ENCODE assay signal across 21 cellular contexts in the genomic region with DNA sequence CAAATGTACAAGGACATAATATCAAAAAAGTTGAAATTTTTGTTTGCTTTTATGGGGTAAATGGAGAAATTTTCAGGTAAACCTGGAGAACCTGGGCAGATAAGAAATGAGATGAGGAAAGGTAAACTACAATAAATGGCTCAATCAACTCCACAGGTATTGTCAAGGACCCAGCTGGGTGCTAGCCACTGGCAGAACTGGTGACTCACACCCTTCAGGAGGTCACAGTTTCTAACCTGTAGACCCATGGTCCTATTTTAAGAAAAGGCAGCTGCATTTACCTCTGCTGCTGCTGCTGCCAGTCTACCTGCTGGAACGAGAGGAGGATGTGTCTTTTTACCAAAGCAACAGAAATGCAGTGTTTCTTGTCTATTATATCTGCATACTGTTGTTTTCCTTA.
A peak's percentile ranks its signal among the peaks of the same experiment; 100 is the strongest.
DNase-seq lines count a peak whose midpoint lies in the region; ATAC-seq and TF ChIP-seq lines count a peak whose summit lies in the region.
"Had no signal": no experiment of that assay in that cellular context is flagged by ENCODE, and none has a peak within 500 bp of the region (broad histone marks: within the 10 kb centered on the region; RNA-seq: fewer than 3 reads in every experiment).

No MANE protein-coding gene starts in this region.

- H3K4me3 Mint-ChIP-seq in endodermal cell = no peak overlapping the region
- H3K4me3 Mint-ChIP-seq: CD14-positive monocyte, IgD-negative memory B cell, memory B cell, type B pancreatic cell had no signal

- no peaks in the 10 kb centered on the region for H3K79me2 ChIP-seq in HCT116 (ENCODE audit: insufficient read depth, low read length)

- H3K36me3 ChIP-seq in HCT116 (ENCODE audit: control insufficient read depth in 1 of 2, insufficient read depth in 2 of 2, low read length in 2 of 2) (no peaks in the 10 kb centered on the region), endodermal cell (ENCODE audit: control insufficient read depth, insufficient read depth, low read length) (no peaks in the 10 kb centered on the region), thyroid gland (no peaks in the 10 kb centered on the region)

- 0 out of 2 replicates have a peak overlapping the region, but pooled peaks have one; percentile 5 for H3K4me2 ChIP-seq in HCT116 (ENCODE audit: low read length)

- CTCF ChIA-PET in HCT116 (lab: Charles Lee) = no interaction called here

- POLR2A ChIA-PET in HCT116 (lab: Charles Lee) = no interaction called here

- peaks cover 0 to 16% of the 10 kb centered on the region in 2 experiments; a peak in 2 of 4 replicates for H3K4me1 ChIP-seq in HCT116 (ENCODE audit: control insufficient read depth in 1 of 2, insufficient read depth in 2 of 2, low read length in 2 of 2)
- H3K4me1 ChIP-seq in endodermal cell (ENCODE audit: control insufficient read depth, insufficient read depth, low read length) = peaks cover 22% of the 10 kb centered on the region
- peaks cover 8 to 11% of the 10 kb centered on the region in 2 donors for H3K4me1 ChIP-seq in thyroid gland

- H3K4me3 ChIP-seq in HCT116 (replicated peaks in 1 of 2; ENCODE audit: low read depth in 1 of 2, low read length in 2 of 2) = no peak overlapping the region
- peak overlapping the region; percentile 6 for H3K4me3 ChIP-seq in endodermal cell (ENCODE audit: low read length)
- H3K4me3 ChIP-seq in thyroid gland (replicated peaks in 1 of 3) = no peak overlapping the region

- H3K27ac ChIP-seq in HCT116 (ENCODE audit: low read depth, low read length) (no peak overlapping the region), endodermal cell (ENCODE audit: low read depth, low read length) (no peak overlapping the region), thyroid gland (no peak overlapping the region)

- no peak for TF ChIP-seq POLR2A in HCT116 (IDR thresholded peaks at IDR 0.05; ENCODE audit: borderline replicate concordance, extremely low read depth, insufficient read depth, insufficient read length)
- TF ChIP-seq POLR2A in thyroid gland (IDR thresholded peaks at IDR 0.05) = no peak

- intact Hi-C loops in HCT116 (cut with micrococcal nuclease) (no loop called here), thyroid gland (cut with DNase I) (no loop called here)

- no peaks in the 10 kb centered on the region for H3K36me3 Mint-ChIP-seq in endodermal cell (ENCODE audit: low read depth)
- H3K36me3 Mint-ChIP-seq: CD14-positive monocyte, IgD-negative memory B cell, memory B cell, type B pancreatic cell had no signal

- peaks cover 31% of the 10 kb centered on the region for H3K4me1 Mint-ChIP-seq in endodermal cell
- H3K4me1 Mint-ChIP-seq: IgD-negative memory B cell, memory B cell had no signal

- H3K9me2 ChIP-seq in HCT116 (ENCODE audit: insufficient read depth) = no peaks in the 10 kb centered on the region

- H3K27me3 Mint-ChIP-seq in endodermal cell (ENCODE audit: insufficient read depth) = no peaks in the 10 kb centered on the region
- H3K27me3 Mint-ChIP-seq: IgD-negative memory B cell, memory B cell, type B pancreatic cell had no signal

- TF ChIP-seq CTCF in HCT116 (IDR thresholded peaks at IDR 0.05 in 2 of 3, conservative IDR thresholded peaks at IDR 0.05 in 1 of 3; ENCODE audit: borderline replicate concordance in 1 of 3, insufficient read depth in 1 of 3, low read depth in 2 of 3, low read length in 2 of 3) (no peak), endodermal cell (conservative IDR thresholded peaks at IDR 0.05) (no peak), thyroid gland (IDR thresholded peaks at IDR 0.05) (no peak)

- 29 to 33% methylated on average over 1 of the region's 1 CpG for WGBS in endodermal cell (ENCODE audit: insufficient coverage in 1 of 2, insufficient read length in 1 of 2), 2 experiments
- 33 to 56% methylated on average over 1 of the region's 1 CpG for WGBS in thyroid gland, 2 donors

- H3K9me3 ChIP-seq in HCT116 (ENCODE audit: control insufficient read depth in 1 of 2, insufficient read depth in 1 of 2, low read depth in 1 of 2, low read length in 2 of 2) (no peaks in the 10 kb centered on the region), endodermal cell (ENCODE audit: control insufficient read depth, low read length) (no peaks in the 10 kb centered on the region), thyroid gland (no peaks in the 10 kb centered on the region)

- peak overlapping the region; percentile 28 for H3K27ac Mint-ChIP-seq in endodermal cell
- H3K27ac Mint-ChIP-seq: CD14-positive monocyte, IgD-negative memory B cell, memory B cell, type B pancreatic cell had no signal

- BruUV-seq in HCT116 (replicated peaks; lab: Mats Ljungman, UMichigan) = no TSS peak

- no peak for ATAC-seq in HCT116
- ATAC-seq: Panc1, right cardiac atrium had no signal

- H4K20me1 ChIP-seq in HCT116 (ENCODE audit: insufficient read depth) = 0 out of 2 replicates have a peak, but pooled peaks cover 3% of the 10 kb centered on the region

- no peak for TF ChIP-seq RAD21 in HCT116 (IDR thresholded peaks at IDR 0.05; ENCODE audit: low read depth)

- H3K9ac ChIP-seq in HCT116 (ENCODE audit: low read length) = no peak overlapping the region
- no peak overlapping the region for H3K9ac ChIP-seq in endodermal cell (ENCODE audit: extremely low read depth, low read length, poor library complexity, severe bottlenecking)

- H3K27me3 ChIP-seq in HCT116 (ENCODE audit: insufficient read depth, low read length) (no peaks in the 10 kb centered on the region), endodermal cell (ENCODE audit: control insufficient read depth, insufficient read depth, low read length, poor library complexity, severe bottlenecking) (no peaks in the 10 kb centered on the region), thyroid gland (no peaks in the 10 kb centered on the region)

- no peak overlapping the region for H2AFZ ChIP-seq in HCT116 (ENCODE audit: low read depth, low read length, poor library complexity, severe bottlenecking)

- RAD21 ChIA-PET in HCT116 (lab: Charles Lee; ENCODE audit: low non-redundant PET in 1 of 2, low total read pairs in 2 of 2, uncharacterized antibody in 2 of 2, unreplicated experiment in 2 of 2) = no interaction called here

- DNase-seq in HCT116 (ENCODE audit: low read depth, low spot score) (no peak), NCI-H146 treated with DMSO at 0.1 percent for 48 hours (lab: John Stamatoyannopoulos, UW; ENCODE audit: unreplicated experiment) (peak; percentile 83), endodermal cell (peak; percentile 88), thyroid gland (peak; percentile 23 to 52), NCI-H226 (no peak), NCI-H524 treated with DMSO at 0.1 percent for 48 hours (lab: John Stamatoyannopoulos, UW) (no peak), hippocampal formation (lab: John Stamatoyannopoulos, UW) (no peak)
- DNase-seq: activated naive CD4-positive, alpha-beta T cell treated with anti-CD3 and anti-CD28 coated beads, Interleukin-2, amount 50 U/mL, for 16 hours; amniotic stem cell; effector CD4-positive, alpha-beta T cell; erythroblast; glutamatergic neuron; GOT3; posterior cingulate gyrus; right cardiac atrium; SIG-M5 had no signal

- H3K9me3 Mint-ChIP-seq in endodermal cell = peaks cover 1% of the 10 kb centered on the region
- H3K9me3 Mint-ChIP-seq: type B pancreatic cell had no signal

TF ChIP-seq in HCT116, 20 proteins besides CTCF, POLR2A, EP300 and RAD21 (continues in another document):
- TF ChIP-seq ZNF274 (IDR thresholded peaks at IDR 0.05; ENCODE audit: low read depth, low read length) = no peak
- TF ChIP-seq, protein P1, sequence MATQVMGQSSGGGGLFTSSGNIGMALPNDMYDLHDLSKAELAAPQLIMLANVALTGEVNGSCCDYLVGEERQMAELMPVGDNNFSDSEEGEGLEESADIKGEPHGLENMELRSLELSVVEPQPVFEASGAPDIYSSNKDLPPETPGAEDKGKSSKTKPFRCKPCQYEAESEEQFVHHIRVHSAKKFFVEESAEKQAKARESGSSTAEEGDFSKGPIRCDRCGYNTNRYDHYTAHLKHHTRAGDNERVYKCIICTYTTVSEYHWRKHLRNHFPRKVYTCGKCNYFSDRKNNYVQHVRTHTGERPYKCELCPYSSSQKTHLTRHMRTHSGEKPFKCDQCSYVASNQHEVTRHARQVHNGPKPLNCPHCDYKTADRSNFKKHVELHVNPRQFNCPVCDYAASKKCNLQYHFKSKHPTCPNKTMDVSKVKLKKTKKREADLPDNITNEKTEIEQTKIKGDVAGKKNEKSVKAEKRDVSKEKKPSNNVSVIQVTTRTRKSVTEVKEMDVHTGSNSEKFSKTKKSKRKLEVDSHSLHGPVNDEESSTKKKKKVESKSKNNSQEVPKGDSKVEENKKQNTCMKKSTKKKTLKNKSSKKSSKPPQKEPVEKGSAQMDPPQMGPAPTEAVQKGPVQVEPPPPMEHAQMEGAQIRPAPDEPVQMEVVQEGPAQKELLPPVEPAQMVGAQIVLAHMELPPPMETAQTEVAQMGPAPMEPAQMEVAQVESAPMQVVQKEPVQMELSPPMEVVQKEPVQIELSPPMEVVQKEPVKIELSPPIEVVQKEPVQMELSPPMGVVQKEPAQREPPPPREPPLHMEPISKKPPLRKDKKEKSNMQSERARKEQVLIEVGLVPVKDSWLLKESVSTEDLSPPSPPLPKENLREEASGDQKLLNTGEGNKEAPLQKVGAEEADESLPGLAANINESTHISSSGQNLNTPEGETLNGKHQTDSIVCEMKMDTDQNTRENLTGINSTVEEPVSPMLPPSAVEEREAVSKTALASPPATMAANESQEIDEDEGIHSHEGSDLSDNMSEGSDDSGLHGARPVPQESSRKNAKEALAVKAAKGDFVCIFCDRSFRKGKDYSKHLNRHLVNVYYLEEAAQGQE (IDR thresholded peaks at IDR 0.05; ENCODE audit: low read depth) = no peak
- no peak for TF ChIP-seq SRF (IDR thresholded peaks at IDR 0.05; ENCODE audit: low read depth)
- no peak for TF ChIP-seq SIN3A (IDR thresholded peaks at IDR 0.05; ENCODE audit: low read depth)
- no peak for TF ChIP-seq YY1 (IDR thresholded peaks at IDR 0.05; ENCODE audit: extremely low read depth, insufficient replicate concordance, low read depth, low read length)
- TF ChIP-seq, protein P2, sequence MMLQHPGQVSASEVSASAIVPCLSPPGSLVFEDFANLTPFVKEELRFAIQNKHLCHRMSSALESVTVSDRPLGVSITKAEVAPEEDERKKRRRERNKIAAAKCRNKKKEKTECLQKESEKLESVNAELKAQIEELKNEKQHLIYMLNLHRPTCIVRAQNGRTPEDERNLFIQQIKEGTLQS (IDR thresholded peaks at IDR 0.05) = no peak
- TF ChIP-seq CEBPB (IDR thresholded peaks at IDR 0.05; ENCODE audit: low read depth) = no peak
- no peak for TF ChIP-seq FOSL1 (IDR thresholded peaks at IDR 0.05; ENCODE audit: low read depth)
- TF ChIP-seq, protein P3, sequence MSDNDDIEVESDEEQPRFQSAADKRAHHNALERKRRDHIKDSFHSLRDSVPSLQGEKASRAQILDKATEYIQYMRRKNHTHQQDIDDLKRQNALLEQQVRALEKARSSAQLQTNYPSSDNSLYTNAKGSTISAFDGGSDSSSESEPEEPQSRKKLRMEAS (IDR thresholded peaks at IDR 0.05) = no peak
- TF ChIP-seq SP1 (IDR thresholded peaks at IDR 0.05; ENCODE audit: low read depth) = no peak
- TF ChIP-seq JUND (IDR thresholded peaks at IDR 0.05) = no peak
- no peak for TF ChIP-seq CBX3 (IDR thresholded peaks at IDR 0.05; ENCODE audit: low read depth)
- no peak for TF ChIP-seq EGR1 (IDR thresholded peaks at IDR 0.05; ENCODE audit: low read depth)
- TF ChIP-seq ZFX (IDR thresholded peaks at IDR 0.05) = no peak
- TF ChIP-seq POLR2AphosphoS5 (IDR thresholded peaks at IDR 0.05; ENCODE audit: low read depth, low read length) = no peak

Comparison
In these comparisons a context has a peak if more than half of its experiments do, and no peak if none do; other contexts are left out.
1. DNase-seq: peak in NCI-H146 treated with DMSO at 0.1 percent for 48 hours (single experiment), endodermal cell (single experiment) and thyroid gland (2 of 2); none in HCT116 (single experiment), NCI-H226 (single experiment), NCI-H524 treated with DMSO at 0.1 percent for 48 hours (single experiment) and hippocampal formation (0 of 2).